Comparison of ENCODE assay signal across 3 cellular contexts in the genomic region with DNA sequence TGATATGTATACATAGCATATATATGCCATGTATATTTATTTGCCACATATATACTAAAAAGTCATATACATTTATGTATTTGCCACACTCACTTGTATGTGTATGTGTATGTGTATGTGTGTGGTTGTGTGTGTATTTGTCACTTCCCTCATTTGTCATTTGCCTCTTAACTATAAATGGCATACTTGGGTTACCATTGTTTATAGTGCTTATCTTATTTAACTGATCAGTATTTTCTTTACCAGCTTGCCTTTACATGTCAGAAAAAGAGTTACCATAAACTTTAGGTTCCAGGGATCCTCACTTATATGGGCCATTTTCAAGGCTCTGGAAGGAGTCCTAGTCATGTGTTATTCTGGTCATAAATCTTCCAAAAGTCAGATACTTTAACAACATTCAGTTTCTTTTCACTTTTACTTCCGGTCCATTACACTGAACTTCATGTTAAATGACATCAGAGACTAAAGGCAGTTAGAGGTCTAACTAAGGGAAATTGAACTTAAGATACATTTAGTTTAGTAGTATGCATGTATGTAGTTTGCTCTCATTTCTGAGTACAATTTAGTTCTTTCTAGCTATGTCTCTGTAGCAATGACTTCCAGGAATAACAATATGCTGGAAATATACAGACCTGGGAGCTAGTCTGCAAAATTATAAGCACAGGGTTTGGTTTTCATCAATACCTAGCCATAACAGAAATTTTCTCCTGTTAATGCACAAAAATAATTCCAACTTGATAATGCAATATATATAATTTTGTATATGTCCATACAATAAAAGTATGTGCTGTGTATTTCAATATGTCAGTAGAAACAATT.
A peak's percentile ranks its signal among the peaks of the same experiment; 100 is the strongest.
TF ChIP-seq lines count a peak whose summit lies in the region.

No MANE protein-coding gene starts in this region.

TF ChIP-seq in SK-N-SH, 30 proteins besides CTCF, POLR2A, EP300 and RAD21:
- TF ChIP-seq, protein P1, sequence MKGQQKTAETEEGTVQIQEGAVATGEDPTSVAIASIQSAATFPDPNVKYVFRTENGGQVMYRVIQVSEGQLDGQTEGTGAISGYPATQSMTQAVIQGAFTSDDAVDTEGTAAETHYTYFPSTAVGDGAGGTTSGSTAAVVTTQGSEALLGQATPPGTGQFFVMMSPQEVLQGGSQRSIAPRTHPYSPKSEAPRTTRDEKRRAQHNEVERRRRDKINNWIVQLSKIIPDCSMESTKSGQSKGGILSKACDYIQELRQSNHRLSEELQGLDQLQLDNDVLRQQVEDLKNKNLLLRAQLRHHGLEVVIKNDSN (IDR thresholded peaks at IDR 0.05; ENCODE audit: borderline replicate concordance, low read depth): no peak
- TF ChIP-seq SIN3A (IDR thresholded peaks at IDR 0.05; ENCODE audit: borderline replicate concordance, low read depth, low read length) (no peak), EZH2phosphoT487 (IDR thresholded peaks at IDR 0.05; ENCODE audit: borderline replicate concordance, low read depth) (no peak), GATA2 (CRISPR knock-in tag; IDR thresholded peaks at IDR 0.05) (no peak), GABPA (IDR thresholded peaks at IDR 0.05; ENCODE audit: low read depth) (no peak), TEAD4 (IDR thresholded peaks at IDR 0.05; ENCODE audit: borderline replicate concordance, insufficient read depth) (no peak), MEF2A (IDR thresholded peaks at IDR 0.05; ENCODE audit: borderline replicate concordance, low read depth) (no peak), YY1 (IDR thresholded peaks at IDR 0.05; ENCODE audit: low read depth) (no peak), RCOR1 (IDR thresholded peaks at IDR 0.05; ENCODE audit: low read length) (no peak), NRF1 (IDR thresholded peaks at IDR 0.05; ENCODE audit: low read depth, low read length) (no peak), SMC3 (IDR thresholded peaks at IDR 0.05; ENCODE audit: low read depth, low read length) (no peak), RFX5 (IDR thresholded peaks at IDR 0.05; ENCODE audit: low read length) (no peak)
TF ChIP-seq in SK-N-SH: peak in this region for 0.

TF ChIP-seq in SK-N-SH treated with all-trans-retinoic acid at 6 μM for 48 hours, 23 proteins besides CTCF, POLR2A, EP300 and RAD21:
- TF ChIP-seq, protein P2, sequence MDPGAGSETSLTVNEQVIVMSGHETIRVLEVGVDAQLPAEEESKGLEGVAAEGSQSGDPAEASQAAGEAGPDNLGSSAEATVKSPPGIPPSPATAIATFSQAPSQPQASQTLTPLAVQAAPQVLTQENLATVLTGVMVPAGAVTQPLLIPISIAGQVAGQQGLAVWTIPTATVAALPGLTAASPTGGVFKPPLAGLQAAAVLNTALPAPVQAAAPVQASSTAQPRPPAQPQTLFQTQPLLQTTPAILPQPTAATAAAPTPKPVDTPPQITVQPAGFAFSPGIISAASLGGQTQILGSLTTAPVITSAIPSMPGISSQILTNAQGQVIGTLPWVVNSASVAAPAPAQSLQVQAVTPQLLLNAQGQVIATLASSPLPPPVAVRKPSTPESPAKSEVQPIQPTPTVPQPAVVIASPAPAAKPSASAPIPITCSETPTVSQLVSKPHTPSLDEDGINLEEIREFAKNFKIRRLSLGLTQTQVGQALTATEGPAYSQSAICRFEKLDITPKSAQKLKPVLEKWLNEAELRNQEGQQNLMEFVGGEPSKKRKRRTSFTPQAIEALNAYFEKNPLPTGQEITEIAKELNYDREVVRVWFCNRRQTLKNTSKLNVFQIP (CRISPR knock-in tag; IDR thresholded peaks at IDR 0.05; ENCODE audit: borderline replicate concordance, low read depth): no peak
- TF ChIP-seq BACH2 (CRISPR knock-in tag; IDR thresholded peaks at IDR 0.05; ENCODE audit: borderline replicate concordance): no peak
- TF ChIP-seq ZNF70 (CRISPR knock-in tag; IDR thresholded peaks at IDR 0.05): no peak
- no peak for TF ChIP-seq ARNTL (CRISPR knock-in tag; IDR thresholded peaks at IDR 0.05; ENCODE audit: borderline replicate concordance, low read depth)
- no peak for TF ChIP-seq GLIS3 (CRISPR knock-in tag; IDR thresholded peaks at IDR 0.05)
- no peak for TF ChIP-seq ZFP30 (CRISPR knock-in tag; IDR thresholded peaks at IDR 0.05)
- no peak for TF ChIP-seq ZC3H10 (CRISPR knock-in tag; IDR thresholded peaks at IDR 0.05)
- TF ChIP-seq, protein P3, sequence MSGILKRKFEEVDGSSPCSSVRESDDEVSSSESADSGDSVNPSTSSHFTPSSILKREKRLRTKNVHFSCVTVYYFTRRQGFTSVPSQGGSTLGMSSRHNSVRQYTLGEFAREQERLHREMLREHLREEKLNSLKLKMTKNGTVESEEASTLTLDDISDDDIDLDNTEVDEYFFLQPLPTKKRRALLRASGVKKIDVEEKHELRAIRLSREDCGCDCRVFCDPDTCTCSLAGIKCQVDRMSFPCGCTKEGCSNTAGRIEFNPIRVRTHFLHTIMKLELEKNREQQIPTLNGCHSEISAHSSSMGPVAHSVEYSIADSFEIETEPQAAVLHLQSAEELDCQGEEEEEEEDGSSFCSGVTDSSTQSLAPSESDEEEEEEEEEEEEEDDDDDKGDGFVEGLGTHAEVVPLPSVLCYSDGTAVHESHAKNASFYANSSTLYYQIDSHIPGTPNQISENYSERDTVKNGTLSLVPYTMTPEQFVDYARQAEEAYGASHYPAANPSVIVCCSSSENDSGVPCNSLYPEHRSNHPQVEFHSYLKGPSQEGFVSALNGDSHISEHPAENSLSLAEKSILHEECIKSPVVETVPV (CRISPR knock-in tag; IDR thresholded peaks at IDR 0.05): no peak
- no peak for TF ChIP-seq TOX (CRISPR knock-in tag; IDR thresholded peaks at IDR 0.05; ENCODE audit: borderline replicate concordance)
- no peak for TF ChIP-seq OSR1 (CRISPR knock-in tag; IDR thresholded peaks at IDR 0.05)
- no peak for TF ChIP-seq ZFP3 (CRISPR knock-in tag; IDR thresholded peaks at IDR 0.05)
- no peak for TF ChIP-seq ZNF8 (CRISPR knock-in tag; IDR thresholded peaks at IDR 0.05)
- TF ChIP-seq, protein P4, sequence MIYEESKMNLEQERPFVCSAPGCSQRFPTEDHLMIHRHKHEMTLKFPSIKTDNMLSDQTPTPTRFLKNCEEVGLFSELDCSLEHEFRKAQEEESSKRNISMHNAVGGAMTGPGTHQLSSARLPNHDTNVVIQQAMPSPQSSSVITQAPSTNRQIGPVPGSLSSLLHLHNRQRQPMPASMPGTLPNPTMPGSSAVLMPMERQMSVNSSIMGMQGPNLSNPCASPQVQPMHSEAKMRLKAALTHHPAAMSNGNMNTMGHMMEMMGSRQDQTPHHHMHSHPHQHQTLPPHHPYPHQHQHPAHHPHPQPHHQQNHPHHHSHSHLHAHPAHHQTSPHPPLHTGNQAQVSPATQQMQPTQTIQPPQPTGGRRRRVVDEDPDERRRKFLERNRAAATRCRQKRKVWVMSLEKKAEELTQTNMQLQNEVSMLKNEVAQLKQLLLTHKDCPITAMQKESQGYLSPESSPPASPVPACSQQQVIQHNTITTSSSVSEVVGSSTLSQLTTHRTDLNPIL (CRISPR knock-in tag; IDR thresholded peaks at IDR 0.05; ENCODE audit: low read depth): no peak
- no peak for TF ChIP-seq ESRRG (CRISPR knock-in tag; IDR thresholded peaks at IDR 0.05)
- TF ChIP-seq CSDC2 (CRISPR knock-in tag; IDR thresholded peaks at IDR 0.05): no peak
- TF ChIP-seq, protein P5, sequence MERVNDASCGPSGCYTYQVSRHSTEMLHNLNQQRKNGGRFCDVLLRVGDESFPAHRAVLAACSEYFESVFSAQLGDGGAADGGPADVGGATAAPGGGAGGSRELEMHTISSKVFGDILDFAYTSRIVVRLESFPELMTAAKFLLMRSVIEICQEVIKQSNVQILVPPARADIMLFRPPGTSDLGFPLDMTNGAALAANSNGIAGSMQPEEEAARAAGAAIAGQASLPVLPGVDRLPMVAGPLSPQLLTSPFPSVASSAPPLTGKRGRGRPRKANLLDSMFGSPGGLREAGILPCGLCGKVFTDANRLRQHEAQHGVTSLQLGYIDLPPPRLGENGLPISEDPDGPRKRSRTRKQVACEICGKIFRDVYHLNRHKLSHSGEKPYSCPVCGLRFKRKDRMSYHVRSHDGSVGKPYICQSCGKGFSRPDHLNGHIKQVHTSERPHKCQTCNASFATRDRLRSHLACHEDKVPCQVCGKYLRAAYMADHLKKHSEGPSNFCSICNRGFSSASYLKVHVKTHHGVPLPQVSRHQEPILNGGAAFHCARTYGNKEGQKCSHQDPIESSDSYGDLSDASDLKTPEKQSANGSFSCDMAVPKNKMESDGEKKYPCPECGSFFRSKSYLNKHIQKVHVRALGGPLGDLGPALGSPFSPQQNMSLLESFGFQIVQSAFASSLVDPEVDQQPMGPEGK (CRISPR knock-in tag; IDR thresholded peaks at IDR 0.05; ENCODE audit: borderline replicate concordance): no peak
- TF ChIP-seq PPARA (CRISPR knock-in tag; IDR thresholded peaks at IDR 0.05; ENCODE audit: borderline replicate concordance): no peak
- TF ChIP-seq ZNF565 (CRISPR knock-in tag; conservative IDR thresholded peaks at IDR 0.05; ENCODE audit: low read depth): no peak
- no peak for TF ChIP-seq ISL1 (CRISPR knock-in tag; IDR thresholded peaks at IDR 0.05)
- no peak for TF ChIP-seq TCF4 (CRISPR knock-in tag; IDR thresholded peaks at IDR 0.05; ENCODE audit: borderline replicate concordance)

TF ChIP-seq in HEK293, 187 proteins besides CTCF, POLR2A, EP300 and RAD21 (continues in another document):
- TF ChIP-seq FEZF1 (tag by site-specific recombination; IDR thresholded peaks at IDR 0.05) (peak; percentile 90), ZNF302 (tag by site-specific recombination; IDR thresholded peaks at IDR 0.05; ENCODE audit: low read depth) (no peak), ZBTB20 (tag by site-specific recombination; IDR thresholded peaks at IDR 0.05) (no peak), SCRT2 (tag by site-specific recombination; IDR thresholded peaks at IDR 0.05) (no peak), KLF8 (tag by site-specific recombination; IDR thresholded peaks at IDR 0.05) (no peak), ZNF366 (tag by site-specific recombination; conservative IDR thresholded peaks at IDR 0.05) (no peak), ZNF133 (tag by site-specific recombination; IDR thresholded peaks at IDR 0.05) (no peak), HOXC10 (CRISPR knock-in tag; IDR thresholded peaks at IDR 0.05) (no peak)
- TF ChIP-seq, protein P6, sequence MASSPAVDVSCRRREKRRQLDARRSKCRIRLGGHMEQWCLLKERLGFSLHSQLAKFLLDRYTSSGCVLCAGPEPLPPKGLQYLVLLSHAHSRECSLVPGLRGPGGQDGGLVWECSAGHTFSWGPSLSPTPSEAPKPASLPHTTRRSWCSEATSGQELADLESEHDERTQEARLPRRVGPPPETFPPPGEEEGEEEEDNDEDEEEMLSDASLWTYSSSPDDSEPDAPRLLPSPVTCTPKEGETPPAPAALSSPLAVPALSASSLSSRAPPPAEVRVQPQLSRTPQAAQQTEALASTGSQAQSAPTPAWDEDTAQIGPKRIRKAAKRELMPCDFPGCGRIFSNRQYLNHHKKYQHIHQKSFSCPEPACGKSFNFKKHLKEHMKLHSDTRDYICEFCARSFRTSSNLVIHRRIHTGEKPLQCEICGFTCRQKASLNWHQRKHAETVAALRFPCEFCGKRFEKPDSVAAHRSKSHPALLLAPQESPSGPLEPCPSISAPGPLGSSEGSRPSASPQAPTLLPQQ (tag by site-specific recombination; IDR thresholded peaks at IDR 0.05): no peak
- TF ChIP-seq, protein P7, sequence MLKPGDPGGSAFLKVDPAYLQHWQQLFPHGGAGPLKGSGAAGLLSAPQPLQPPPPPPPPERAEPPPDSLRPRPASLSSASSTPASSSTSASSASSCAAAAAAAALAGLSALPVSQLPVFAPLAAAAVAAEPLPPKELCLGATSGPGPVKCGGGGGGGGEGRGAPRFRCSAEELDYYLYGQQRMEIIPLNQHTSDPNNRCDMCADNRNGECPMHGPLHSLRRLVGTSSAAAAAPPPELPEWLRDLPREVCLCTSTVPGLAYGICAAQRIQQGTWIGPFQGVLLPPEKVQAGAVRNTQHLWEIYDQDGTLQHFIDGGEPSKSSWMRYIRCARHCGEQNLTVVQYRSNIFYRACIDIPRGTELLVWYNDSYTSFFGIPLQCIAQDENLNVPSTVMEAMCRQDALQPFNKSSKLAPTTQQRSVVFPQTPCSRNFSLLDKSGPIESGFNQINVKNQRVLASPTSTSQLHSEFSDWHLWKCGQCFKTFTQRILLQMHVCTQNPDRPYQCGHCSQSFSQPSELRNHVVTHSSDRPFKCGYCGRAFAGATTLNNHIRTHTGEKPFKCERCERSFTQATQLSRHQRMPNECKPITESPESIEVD (tag by site-specific recombination; IDR thresholded peaks at IDR 0.05): peak; percentile 75
- TF ChIP-seq, protein P8, sequence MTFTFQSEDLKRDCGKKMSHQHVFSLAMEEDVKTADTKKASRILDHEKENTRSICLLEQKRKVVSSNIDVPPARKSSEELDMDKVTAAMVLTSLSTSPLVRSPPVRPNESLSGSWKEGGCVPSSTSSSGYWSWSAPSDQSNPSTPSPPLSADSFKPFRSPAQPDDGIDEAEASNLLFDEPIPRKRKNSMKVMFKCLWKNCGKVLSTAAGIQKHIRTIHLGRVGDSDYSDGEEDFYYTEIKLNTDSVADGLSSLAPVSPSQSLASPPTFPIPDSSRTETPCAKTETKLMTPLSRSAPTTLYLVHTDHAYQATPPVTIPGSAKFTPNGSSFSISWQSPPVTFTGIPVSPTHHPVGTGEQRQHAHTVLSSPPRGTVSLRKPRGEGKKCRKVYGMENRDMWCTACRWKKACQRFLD (tag by site-specific recombination; IDR thresholded peaks at IDR 0.05): no peak
- TF ChIP-seq, protein P9, sequence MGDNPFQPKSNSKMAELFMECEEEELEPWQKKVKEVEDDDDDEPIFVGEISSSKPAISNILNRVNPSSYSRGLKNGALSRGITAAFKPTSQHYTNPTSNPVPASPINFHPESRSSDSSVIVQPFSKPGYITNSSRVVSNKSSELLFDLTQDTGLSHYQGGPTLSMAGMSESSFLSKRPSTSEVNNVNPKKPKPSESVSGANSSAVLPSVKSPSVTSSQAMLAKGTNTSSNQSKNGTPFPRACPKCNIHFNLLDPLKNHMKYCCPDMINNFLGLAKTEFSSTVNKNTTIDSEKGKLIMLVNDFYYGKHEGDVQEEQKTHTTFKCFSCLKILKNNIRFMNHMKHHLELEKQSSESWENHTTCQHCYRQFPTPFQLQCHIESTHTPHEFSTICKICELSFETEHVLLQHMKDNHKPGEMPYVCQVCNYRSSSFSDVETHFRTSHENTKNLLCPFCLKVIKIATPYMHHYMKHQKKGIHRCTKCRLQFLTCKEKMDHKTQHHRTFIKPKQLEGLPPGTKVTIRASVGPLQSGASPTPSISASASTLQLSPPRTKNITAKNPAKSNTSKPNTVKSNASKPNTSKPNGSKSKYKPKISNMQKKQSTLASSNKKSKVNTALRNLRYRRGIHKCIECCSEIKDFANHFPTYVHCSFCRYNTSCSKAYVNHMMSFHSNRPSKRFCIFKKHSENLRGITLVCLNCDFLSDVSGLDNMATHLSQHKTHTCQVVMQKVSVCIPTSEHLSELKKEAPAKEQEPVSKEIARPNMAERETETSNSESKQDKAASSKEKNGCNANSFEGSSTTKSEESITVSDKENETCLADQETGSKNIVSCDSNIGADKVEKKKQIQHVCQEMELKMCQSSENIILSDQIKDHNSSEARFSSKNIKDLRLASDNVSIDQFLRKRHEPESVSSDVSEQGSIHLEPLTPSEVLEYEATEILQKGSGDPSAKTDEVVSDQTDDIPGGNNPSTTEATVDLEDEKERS (tag by site-specific recombination; IDR thresholded peaks at IDR 0.05): no peak
- TF ChIP-seq, protein P10, sequence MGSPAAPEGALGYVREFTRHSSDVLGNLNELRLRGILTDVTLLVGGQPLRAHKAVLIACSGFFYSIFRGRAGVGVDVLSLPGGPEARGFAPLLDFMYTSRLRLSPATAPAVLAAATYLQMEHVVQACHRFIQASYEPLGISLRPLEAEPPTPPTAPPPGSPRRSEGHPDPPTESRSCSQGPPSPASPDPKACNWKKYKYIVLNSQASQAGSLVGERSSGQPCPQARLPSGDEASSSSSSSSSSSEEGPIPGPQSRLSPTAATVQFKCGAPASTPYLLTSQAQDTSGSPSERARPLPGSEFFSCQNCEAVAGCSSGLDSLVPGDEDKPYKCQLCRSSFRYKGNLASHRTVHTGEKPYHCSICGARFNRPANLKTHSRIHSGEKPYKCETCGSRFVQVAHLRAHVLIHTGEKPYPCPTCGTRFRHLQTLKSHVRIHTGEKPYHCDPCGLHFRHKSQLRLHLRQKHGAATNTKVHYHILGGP (tag by site-specific recombination; IDR thresholded peaks at IDR 0.05): peak; percentile 16; the same call in 1 of the 2 replicates
